27 cellular contexts compared by ENCODE assay signal in genomic region chr1:224058303-224058702, GRCh38. TPM values are rescaled to one million over a fixed set of nuclear protein-coding genes. Genes with fewer than 3 reads are reported as not detected.
DNase-seq lines count a peak whose midpoint lies in the region; ATAC-seq and TF ChIP-seq lines count a peak whose summit lies in the region.
"Had no signal": no experiment of that assay in that cellular context is flagged by ENCODE, and none has a peak within 500 bp of the region (broad histone marks: within the 10 kb centered on the region; RNA-seq: fewer than 3 reads in every experiment).

No MANE protein-coding gene starts in this region.

- H3K4me3 ChIP-seq in choroid plexus epithelial cell (ENCODE audit: low read depth, low read length): no peak overlapping the region
- H3K4me3 ChIP-seq: colonic mucosa, lower lobe of right lung, ovary, sigmoid colon, tibial artery had no signal

- peak; percentile 70 for DNase-seq in HCEC 1CT
- peak; percentile 43 for DNase-seq in RPMI7951 (ENCODE audit: low read depth)
- DNase-seq in choroid plexus epithelial cell (ENCODE audit: low read depth): peak; percentile 17
- DNase-seq in kidney tubule cell (ENCODE audit: low spot score): peak; percentile 93
- DNase-seq in germinal center (ENCODE audit: low spot score): no peak
- no peak for DNase-seq in NCI-H1930 (lab: John Stamatoyannopoulos, UW)
- DNase-seq: activated B cell treated with CpG ODN at 0.5 μM for 24 hours; activated CD4-positive, alpha-beta memory T cell treated with anti-CD3 and anti-CD28 coated beads, Interleukin-2, amount 10 ng/mL, durations not matched to agents 7 days and 5 days; activated naive CD4-positive, alpha-beta T cell treated with anti-CD3 and anti-CD28 coated beads for 36 hours; activated T-cell treated with anti-CD3 and anti-CD28 coated beads, Interleukin-2, amount 50 U/mL, for 24 hours; CD4-positive, alpha-beta memory T cell; colonic mucosa; DMS79; erythroblast; glutamatergic neuron; KBM-7; lower lobe of right lung; NCI-H1092; NCI-H510A treated with DMSO at 0.1 percent for 48 hours; ovary; SHP77 treated with DMSO at 0.1 percent for 48 hours; sigmoid colon; stimulated activated CD4-positive, alpha-beta T cell treated with anti-CD3 and anti-CD28 coated beads, Interleukin-2, amount 100 ng/mL, for 24 hours; stimulated activated naive CD4-positive, alpha-beta T cell treated with Interleukin-2 at 50 U/mL for 16 hours; tibial artery had no signal

- TF ChIP-seq CTCF in choroid plexus epithelial cell (conservative IDR thresholded peaks at IDR 0.05; ENCODE audit: low read depth, low read length): no peak

- ATAC-seq in HG02840 (IDR thresholded peaks at IDR 0.05; ENCODE audit: low FRiP score, unreplicated experiment) (no peak), HG03175 (IDR thresholded peaks at IDR 0.05; ENCODE audit: unreplicated experiment) (no peak)
- ATAC-seq: lower lobe of right lung had no signal

RNA-seq across cellular contexts. Expression of gene FBXO28, which starts 55.6 kb away (rescaled TPM):
- total RNA-seq in RPMI7951 (2014; rRNA removed; shearing (Covaris generic)): 24.3 and 26.6 TPM in 2 replicates

Comparison
In these comparisons a context has a peak if more than half of its experiments do, and no peak if none do; other contexts are left out.
1. DNase-seq: peak in HCEC 1CT (single experiment), RPMI7951 (single experiment), choroid plexus epithelial cell (single experiment) and kidney tubule cell (single experiment); none in germinal center (single experiment) and NCI-H1930 (0 of 2).